24 cellular contexts compared by ENCODE assay signal in the genomic region with DNA sequence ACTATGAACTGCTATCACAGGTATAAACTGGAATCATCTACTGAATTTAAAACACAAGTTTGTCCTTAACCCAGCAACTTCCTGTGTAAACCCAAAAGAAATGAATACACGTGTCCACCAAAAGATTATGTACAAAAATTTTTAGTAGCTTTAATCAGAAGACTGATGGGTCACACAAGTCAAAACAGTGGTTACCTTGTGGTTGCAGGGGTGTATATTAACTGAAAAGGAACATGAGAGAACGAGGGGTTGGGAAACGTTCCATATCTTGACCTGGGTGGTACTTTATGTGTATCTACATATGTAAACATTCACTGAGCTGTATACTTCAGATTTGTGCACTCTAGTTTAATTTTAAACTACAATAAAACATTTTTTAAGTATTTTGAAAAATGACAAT. TPM values are rescaled to one million over a fixed set of nuclear protein-coding genes. Genes with fewer than 3 reads are reported as not detected.
"Had no signal": no experiment of that assay in that cellular context is flagged by ENCODE, and none has a peak within 500 bp of the region (broad histone marks: within the 10 kb centered on the region; RNA-seq: fewer than 3 reads in every experiment).

No MANE protein-coding gene starts in this region.

- DNase-seq: KBM-7, MV-4-11, NCI-H1048, NCI-H1105 treated with DMSO at 0.1 percent for 48 hours, NCI-H1417 treated with DMSO at 0.1 percent for 48 hours, NCI-H146, NCI-H187, NCI-H2029, NCI-H2081 treated with DMSO at 0.1 percent for 48 hours, NCI-H2171, NCI-H226, NCI-H446, NCI-H510A, NCI-H524 treated with DMSO at 0.1 percent for 48 hours, NCI-H69, NCI-H774, SHP77, SK-N-SH, SW 1271 had no signal

- H3K9ac ChIP-seq: SK-N-SH had no signal

- H3K27ac ChIP-seq: RWPE1 had no signal

- H3K9me3 ChIP-seq: SK-N-SH had no signal

- H3K4me2 ChIP-seq: SK-N-SH had no signal

RNA-seq across cellular contexts. Expression of a gene that starts 47.9 kb away (rescaled TPM):
- total RNA-seq: HT-29, LHCN-M2, MCF 10A, SK-MEL-5 had no signal
